ENCODE assay signal across 24 cellular contexts in genomic region chr15:62726461-62726860, GRCh38.
"Had no signal": no experiment of that assay in that cellular context is flagged by ENCODE, and none has a peak within 500 bp of the region (broad histone marks: within the 10 kb centered on the region; RNA-seq: fewer than 3 reads in every experiment).

No MANE protein-coding gene starts in this region.

- ATAC-seq: activated CD8-positive, alpha-beta memory T cell treated with anti-CD3 and anti-CD28 coated beads, Interleukin-2, amount 10 ng/mL, durations not matched to agents 7 days and 5 days; activated naive CD4-positive, alpha-beta T cell treated with anti-CD3 and anti-CD28 coated beads, Interleukin-2, amount 50 U/mL, for 72 hours; activated naive CD8-positive, alpha-beta T cell treated with anti-CD3 and anti-CD28 coated beads, Interleukin-2, amount 50 U/mL, for 24 hours; body of pancreas; T-cell had no signal

- H3K4me3 ChIP-seq: ascending aorta, body of pancreas, PC-9 had no signal

- DNase-seq: activated CD4-positive, alpha-beta T cell treated with anti-CD3 and anti-CD28 coated beads for 4 hours; activated CD4-positive, alpha-beta T cell treated with anti-CD3 and anti-CD28 coated beads, Interleukin-2, amount 50 U/mL, for 48 hours; activated CD8-positive, alpha-beta memory T cell treated with anti-CD3 and anti-CD28 coated beads, Interleukin-2, amount 10 ng/mL, durations not matched to agents 7 days and 5 days; activated effector memory CD4-positive, alpha-beta T cell treated with Interleukin-2 at 50 U/mL for 16 hours; activated naive CD4-positive, alpha-beta T cell; activated naive CD8-positive, alpha-beta T cell treated with anti-CD3 and anti-CD28 coated beads, Interleukin-2, amount 50 U/mL, for 24 hours; activated T-cell treated with anti-CD3 and anti-CD28 coated beads, Interleukin-2, amount 50 U/mL, for 24 hours; amniotic stem cell; body of pancreas; central memory CD4-positive, alpha-beta T cell; MM.1S; NCI-H1417 treated with DMSO at 0.1 percent for 48 hours; NCI-H1694; NCI-H2029; NCI-H2171; NCI-H2227 treated with DMSO at 0.1 percent for 48 hours; NCI-H446 treated with DMSO at 0.1 percent for 48 hours; NCI-H524 treated with DMSO at 0.1 percent for 48 hours; PC-9; SHP77 treated with DMSO at 0.1 percent for 48 hours; T-cell; WERI-Rb-1 had no signal
